ENCODE assay signal across 17 cellular contexts in the genomic region with DNA sequence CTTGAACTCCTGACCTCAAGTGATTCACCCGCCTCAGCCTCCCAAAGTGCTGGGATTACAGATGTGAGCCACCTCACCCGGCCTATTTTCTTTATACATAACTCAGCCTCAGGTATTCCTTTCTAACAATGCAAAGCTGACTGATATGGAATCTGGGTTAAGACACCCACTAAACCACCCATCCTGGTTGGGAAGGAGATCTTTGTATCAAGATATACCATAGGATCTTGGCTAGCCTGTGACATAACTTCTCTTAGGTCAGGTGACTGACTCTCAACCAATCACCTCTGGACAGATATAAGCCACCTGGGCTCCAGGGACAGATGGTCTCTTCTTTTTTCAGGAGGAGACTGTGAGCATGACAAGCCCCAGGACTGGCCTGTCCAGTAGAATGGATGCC. TPM values are rescaled to one million over a fixed set of nuclear protein-coding genes. Genes with fewer than 3 reads are reported as not detected.
DNase-seq lines count a peak whose midpoint lies in the region; ATAC-seq and TF ChIP-seq lines count a peak whose summit lies in the region.
"Had no signal": no experiment of that assay in that cellular context is flagged by ENCODE, and none has a peak within 500 bp of the region (broad histone marks: within the 10 kb centered on the region; RNA-seq: fewer than 3 reads in every experiment).

No MANE protein-coding gene starts in this region.

- H3K27me3 Mint-ChIP-seq in H9 (ENCODE audit: low read depth) = peaks cover 4% of the 10 kb centered on the region

- H3K9ac ChIP-seq in H9 (ENCODE audit: extremely low read depth, insufficient read length, low read length) = no peak overlapping the region

- no peak overlapping the region for H2AK5ac ChIP-seq in H9 (ENCODE audit: insufficient read length, low read length)

- no peak overlapping the region for H3K4me3 Mint-ChIP-seq in H9
- H3K4me3 Mint-ChIP-seq: HFFc6 had no signal

- TF ChIP-seq CTCF in ascending aorta (IDR thresholded peaks at IDR 0.05) = no peak
- TF ChIP-seq CTCF in H9 (conservative IDR thresholded peaks at IDR 0.05) = no peak

- ATAC-seq in esophagus mucosa = peak; percentile 48
- no peak for ATAC-seq in aorta (ENCODE audit: low FRiP score)
- ATAC-seq: Right ventricle myocardium inferior had no signal

- 0 out of 7 replicates have a peak, but pooled peaks cover 0 to 2% (median 0%) of the 10 kb centered on the region in 3 experiments for H3K36me3 Mint-ChIP-seq in H9 (ENCODE audit: insufficient read depth in 1 of 3, low read depth in 3 of 3)

- no peaks in the 10 kb centered on the region for H3K36me3 ChIP-seq in ascending aorta
- H3K36me3 ChIP-seq in aorta (ENCODE audit: control insufficient read depth in 1 of 2, insufficient read depth in 2 of 2, low read length in 1 of 2) = no peaks in the 10 kb centered on the region

- no peak overlapping the region for H4K8ac ChIP-seq in H9 (replicated peaks; ENCODE audit: insufficient read length, low read depth, low read length)

- H3K4ac ChIP-seq in H9 (ENCODE audit: low read depth, low read length) = no peak overlapping the region

- H3K27me3 ChIP-seq in ascending aorta (no peaks in the 10 kb centered on the region), aorta (ENCODE audit: control insufficient read depth in 1 of 2, insufficient read depth in 2 of 2, low read length in 1 of 2) (no peaks in the 10 kb centered on the region), H9 (ENCODE audit: insufficient read depth, low read length) (no peaks in the 10 kb centered on the region)

- peaks cover 14 to 18% of the 10 kb centered on the region in 2 experiments for H3K4me1 Mint-ChIP-seq in H9

- no peak overlapping the region for H3K23ac ChIP-seq in H9 (ENCODE audit: insufficient read length, low read depth, low read length)

- peaks cover 0 to 38% of the 10 kb centered on the region in 2 donors for H3K4me1 ChIP-seq in ascending aorta
- peaks cover 6 to 7% of the 10 kb centered on the region in 2 donors for H3K4me1 ChIP-seq in aorta (ENCODE audit: control insufficient read depth in 1 of 2, insufficient read depth in 2 of 2, low read length in 2 of 2)
- no peaks in the 10 kb centered on the region; the same call in 1 of the 2 replicates for H3K4me1 ChIP-seq in H9 (ENCODE audit: insufficient read depth, low read length)

- WGBS in aorta, 2 donors = 91 to 96% methylated on average over 2 of the region's 2 CpGs
- WGBS in H9 (ENCODE audit: extremely low coverage, insufficient read length, low lambda C conversion rate) = no CpG with 5 or more reads among the region's 2 CpGs

- peak overlapping the region; percentile 83 to 86 for H3K27ac ChIP-seq in ascending aorta
- peak overlapping the region; percentile 28 to 90 for H3K27ac ChIP-seq in aorta (ENCODE audit: low read depth in 1 of 2, low read length in 2 of 2)
- H3K27ac ChIP-seq in H9 (ENCODE audit: insufficient read length, low read depth, low read length) = no peak overlapping the region
- H3K27ac ChIP-seq: C4-2B had no signal

- no peaks in the 10 kb centered on the region for H3K9me3 ChIP-seq in ascending aorta
- H3K9me3 ChIP-seq in aorta (ENCODE audit: control insufficient read depth, low read length) = no peaks in the 10 kb centered on the region
- H3K9me3 ChIP-seq in H9 (ENCODE audit: control insufficient read depth, low read depth, low read length) = no peaks in the 10 kb centered on the region

- H3K79me2 ChIP-seq in H9 (ENCODE audit: insufficient read depth, low read length) = no peaks in the 10 kb centered on the region

- H4K91ac ChIP-seq in H9 (ENCODE audit: insufficient read length, low read depth, low read length) = no peak overlapping the region

- H2BK120ac ChIP-seq in H9 (ENCODE audit: low read depth, low read length, poor library complexity, severe bottlenecking) = no peak overlapping the region

- no peak overlapping the region for H2BK12ac ChIP-seq in H9 (ENCODE audit: insufficient read length, low read depth, low read length)

- no peak overlapping the region for H4K5ac ChIP-seq in H9 (ENCODE audit: insufficient read length, low read depth, low read length)

- no peak overlapping the region for H3K14ac ChIP-seq in H9 (ENCODE audit: insufficient read depth, low read length)

- no peak overlapping the region for H3K56ac ChIP-seq in H9 (ENCODE audit: insufficient read length, low read depth, low read length)

- H3K18ac ChIP-seq in H9 (ENCODE audit: insufficient read length, low read depth, low read length) = no peak overlapping the region

- H3K4me3 ChIP-seq in ascending aorta (no peak overlapping the region), aorta (ENCODE audit: low read length in 2 of 2) (no peak overlapping the region)

- H2AFZ ChIP-seq in H9 (ENCODE audit: low read length) = no peak overlapping the region

- H4K20me1 ChIP-seq in H9 (ENCODE audit: control insufficient read depth, insufficient read depth, insufficient read length) = no peaks in the 10 kb centered on the region

- H2BK15ac ChIP-seq in H9 (ENCODE audit: low read depth, low read length) = no peak overlapping the region

- intact Hi-C loops in ascending aorta (cut with DNase I) (loop anchor here (10.0 kb wide), 1 partner anchor 342 kb away; a partner anchor contains a TSS), aorta (cut with DNase I) (loop anchor here in 1 of 2 donors (5.0 kb wide), 1 partner anchor 125 kb away; no protein-coding TSS in a partner anchor)

- no peak overlapping the region for H2BK5ac ChIP-seq in H9 (ENCODE audit: insufficient read length, low read length)

- no peak overlapping the region for H2BK20ac ChIP-seq in H9 (ENCODE audit: low read depth, low read length, poor library complexity, severe bottlenecking)

- DNase-seq in NCI-H82 (lab: John Stamatoyannopoulos, UW) (peak; percentile 6), NCI-H82 treated with DMSO at 0.1 percent for 48 hours (lab: John Stamatoyannopoulos, UW; ENCODE audit: unreplicated experiment) (no peak), ascending aorta (ENCODE audit: low spot score in 2 of 2) (no peak), aorta (no peak), pons (ENCODE audit: low spot score) (no peak), NCI-H2029 treated with DMSO at 0.1 percent for 48 hours (lab: John Stamatoyannopoulos, UW) (no peak), H9 (no peak)
- DNase-seq: Kasumi-1, NCI-H1105 treated with DMSO at 0.1 percent for 48 hours, NCI-H1694 treated with DMSO at 0.1 percent for 48 hours, NCI-H510A, NCI-H774 had no signal

- no peaks in the 10 kb centered on the region; a peak in 1 of 5 replicates for H3K9me3 Mint-ChIP-seq in H9
- H3K9me3 Mint-ChIP-seq: HFFc6 had no signal

- H3K23me2 ChIP-seq in H9 (ENCODE audit: insufficient read length, low read depth, low read length, poor library complexity, severe bottlenecking) = no peaks in the 10 kb centered on the region

- no peak overlapping the region for H3K27ac Mint-ChIP-seq in H9
- H3K27ac Mint-ChIP-seq: HFFc6 had no signal

- H3T11ph ChIP-seq in H9 (ENCODE audit: low read length) = no peak overlapping the region

- H3K4me2 ChIP-seq in H9 (ENCODE audit: insufficient read depth, insufficient read length, low read length) = no peak overlapping the region

- H3K79me1 ChIP-seq in H9 (ENCODE audit: insufficient read depth, low read depth, low read length, poor library complexity, severe bottlenecking) = no peaks in the 10 kb centered on the region

RNA-seq across cellular contexts. Expression of a gene that starts 51.2 kb away (rescaled TPM):
- total RNA-seq in ascending aorta (33.2 TPM), esophagus mucosa (1.9 TPM), aorta (10 to 100 TPM; 34.4 to 55.2 TPM), H9 (2021) (1.9 and 3.7 TPM in 2 replicates)
- polyA plus RNA-seq in aorta = 1 to 10 TPM; 5.1 to 7.6 TPM
- total RNA-seq: HFFc6, IMR-90 had no signal
- polyA plus RNA-seq: IMR-90 had no signal
